ENCODE assay signal across 10 cellular contexts in the genomic region with DNA sequence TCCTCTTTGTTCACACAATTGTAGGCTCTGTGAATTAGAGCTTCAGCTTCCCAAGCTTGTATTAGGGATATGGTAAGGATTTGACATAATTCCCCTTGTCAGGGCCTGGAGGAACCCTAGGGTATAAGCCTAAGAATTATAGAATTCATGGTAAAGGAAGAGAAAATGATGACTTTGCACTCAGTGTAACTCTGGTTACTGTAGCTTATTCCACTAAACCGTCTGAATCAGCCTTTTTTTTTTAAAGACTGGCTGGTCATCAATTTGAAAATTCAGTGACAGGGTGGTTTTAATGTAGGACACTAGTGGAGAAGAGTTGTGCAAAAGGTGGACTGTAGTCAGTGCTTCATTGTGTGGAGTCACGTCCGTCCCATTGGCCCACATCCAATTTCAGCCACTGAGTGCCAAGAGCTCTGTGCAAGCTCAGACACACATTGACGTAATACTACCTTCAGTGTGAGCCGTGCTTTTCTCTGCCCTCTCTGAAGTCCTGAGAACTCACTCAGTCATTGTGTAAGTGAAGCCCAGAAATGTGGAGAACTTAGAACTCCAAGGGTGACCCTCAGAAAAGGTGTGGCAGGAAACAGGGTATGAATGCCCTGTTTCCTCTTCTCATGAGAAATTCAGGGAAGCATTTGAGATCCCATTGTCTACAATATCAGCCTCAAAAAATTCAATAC.
A peak's percentile ranks its signal among the peaks of the same experiment; 100 is the strongest.
DNase-seq lines count a peak whose midpoint lies in the region; ATAC-seq, FAIRE-seq and TF ChIP-seq lines count a peak whose summit lies in the region.
"Had no signal": no experiment of that assay in that cellular context is flagged by ENCODE, and none has a peak within 500 bp of the region (broad histone marks: within the 10 kb centered on the region; RNA-seq: fewer than 3 reads in every experiment).

No MANE protein-coding gene starts in this region.

- CTCF ChIA-PET in HepG2 (lab: Yijun Ruan, JAX; ENCODE audit: low intra/inter-chr PET ratio, low total read pairs), result no interaction called here

- H3K36me3 ChIP-seq in HepG2 (replicated peaks in 1 of 2; ENCODE audit: control insufficient read depth in 1 of 2, insufficient read depth in 2 of 2, low read length in 2 of 2) (no peaks in the 10 kb centered on the region), thyroid gland (no peaks in the 10 kb centered on the region)

- no peak overlapping the region for H3K4me2 ChIP-seq in HepG2 (ENCODE audit: low read depth, low read length)

- POLR2A ChIA-PET in HepG2 (lab: Yijun Ruan, JAX), result no interaction called here

- intact Hi-C loops in HepG2 (cut with micrococcal nuclease; ENCODE audit: unreplicated experiment), result no loop called here
- intact Hi-C loops in thyroid gland (cut with DNase I), result no loop called here

- no peak for TF ChIP-seq POLR2A in HepG2 (IDR thresholded peaks at IDR 0.05; ENCODE audit: insufficient read depth in 1 of 2, low read depth in 2 of 2, low read length in 2 of 2)
- no peak for TF ChIP-seq POLR2A in thyroid gland (IDR thresholded peaks at IDR 0.05)

- H3K9me3 ChIP-seq in HepG2 (ENCODE audit: low read length) (no peaks in the 10 kb centered on the region), thyroid gland (no peaks in the 10 kb centered on the region)

- no peaks in the 10 kb centered on the region for H3K79me2 ChIP-seq in HepG2 (ENCODE audit: insufficient read depth, low read length)

- no peak overlapping the region for H3K27ac ChIP-seq in HepG2 (ENCODE audit: extremely low read length, insufficient read depth, low read length)
- no peak overlapping the region for H3K27ac ChIP-seq in thyroid gland

- no TSS peak for BruUV-seq in HepG2 (replicated peaks; lab: Mats Ljungman, UMichigan)

- no peak overlapping the region for H2AFZ ChIP-seq in HepG2 (ENCODE audit: low read length)

- TF ChIP-seq CTCF in HepG2 (CRISPR knock-in tag; IDR thresholded peaks at IDR 0.05) (no peak), thyroid gland (IDR thresholded peaks at IDR 0.05) (no peak)

- ATAC-seq in HepG2 (no peak; the same call in 2 of the 3 replicates), HG02884 (IDR thresholded peaks at IDR 0.05; ENCODE audit: unreplicated experiment) (no peak), GM18498 (IDR thresholded peaks at IDR 0.05; ENCODE audit: unreplicated experiment) (no peak)

- H3K9ac ChIP-seq in HepG2 (ENCODE audit: insufficient read depth, low read depth, low read length), result no peak overlapping the region

- H3K27me3 ChIP-seq in HepG2 (ENCODE audit: control insufficient read depth in 1 of 2, insufficient read depth in 2 of 2, low read length in 2 of 2) (no peaks in the 10 kb centered on the region), thyroid gland (no peaks in the 10 kb centered on the region)

- in situ Hi-C loops in HepG2 (cut with HindIII; ENCODE audit: extremely low pct_ligation_motif_present, low pct_unique_long_range_greater_than_20kb), result no loop called here

- TF ChIP-seq EP300 in HepG2 (IDR thresholded peaks at IDR 0.05; ENCODE audit: low read depth in 2 of 2, low read length in 2 of 2), result no peak
- TF ChIP-seq EP300 in HepG2 (CRISPR knock-in tag; IDR thresholded peaks at IDR 0.05; ENCODE audit: borderline replicate concordance), result no peak

- no peak for FAIRE-seq in HepG2 (lab: Jason Lieb, UNC)

- TF ChIP-seq RAD21 in HepG2 (CRISPR knock-in tag; IDR thresholded peaks at IDR 0.05), result no peak

- H3K4me3 ChIP-seq in HepG2 (replicated peaks in 1 of 3; ENCODE audit: insufficient read depth in 1 of 3, low read depth in 2 of 3, low read length in 3 of 3) (no peak overlapping the region), thyroid gland (replicated peaks in 1 of 3) (no peak overlapping the region)

- no peaks in the 10 kb centered on the region for H4K20me1 ChIP-seq in HepG2 (ENCODE audit: insufficient read depth, low read length)

- WGBS in HepG2 (ENCODE audit: low lambda C conversion rate), result 0% methylated on average over 3 of the region's 5 CpGs
- 12 to 29% methylated on average over 5 of the region's 5 CpGs for WGBS in thyroid gland, 2 donors

- DNase-seq in DMS153 (lab: John Stamatoyannopoulos, UW), result peak; percentile 7
- DNase-seq in DMS153 treated with DMSO at 0.1 percent for 48 hours (lab: John Stamatoyannopoulos, UW; ENCODE audit: unreplicated experiment), result no peak
- peak; percentile 99 for DNase-seq in dermis microvascular lymphatic vessel endothelial cell (ENCODE audit: low read depth in 2 of 2)
- DNase-seq in HepG2 (ENCODE audit: low spot score), result peak; percentile 3
- peak; percentile 45 to 51 for DNase-seq in thyroid gland
- DNase-seq in superior temporal gyrus (ENCODE audit: extremely low spot score), result no peak
- DNase-seq: 8988T; activated effector memory CD4-positive, alpha-beta T cell treated with Interleukin-2 at 50 U/mL for 16 hours had no signal

- peaks cover 9% of the 10 kb centered on the region for H3K4me1 ChIP-seq in HepG2 (ENCODE audit: insufficient read depth, low read length)
- H3K4me1 ChIP-seq in thyroid gland, result no peaks in the 10 kb centered on the region

TF ChIP-seq in HepG2, 621 proteins besides CTCF, POLR2A, EP300 and RAD21:
- no peak for TF ChIP-seq XBP1 (CRISPR knock-in tag; IDR thresholded peaks at IDR 0.05)
- peak in 1 of 2 experiments; percentile 79; a peak in 3 of 4 replicates for TF ChIP-seq MAFK (conservative IDR thresholded peaks at IDR 0.05 in 1 of 2, IDR thresholded peaks at IDR 0.05 in 1 of 2; ENCODE audit: low read length in 2 of 2)
- peak; percentile 85 for TF ChIP-seq MAFF (IDR thresholded peaks at IDR 0.05; ENCODE audit: low read depth, low read length)

Comparison
In these comparisons a context has a peak if more than half of its experiments do, and no peak if none do; other contexts are left out.
1. DNase-seq: peak in DMS153 (single experiment), dermis microvascular lymphatic vessel endothelial cell (2 of 2), HepG2 (single experiment) and thyroid gland (2 of 2); none in DMS153 treated with DMSO at 0.1 percent for 48 hours (single experiment) and superior temporal gyrus (single experiment).